23 cellular contexts compared by ENCODE assay signal in the genomic region with DNA sequence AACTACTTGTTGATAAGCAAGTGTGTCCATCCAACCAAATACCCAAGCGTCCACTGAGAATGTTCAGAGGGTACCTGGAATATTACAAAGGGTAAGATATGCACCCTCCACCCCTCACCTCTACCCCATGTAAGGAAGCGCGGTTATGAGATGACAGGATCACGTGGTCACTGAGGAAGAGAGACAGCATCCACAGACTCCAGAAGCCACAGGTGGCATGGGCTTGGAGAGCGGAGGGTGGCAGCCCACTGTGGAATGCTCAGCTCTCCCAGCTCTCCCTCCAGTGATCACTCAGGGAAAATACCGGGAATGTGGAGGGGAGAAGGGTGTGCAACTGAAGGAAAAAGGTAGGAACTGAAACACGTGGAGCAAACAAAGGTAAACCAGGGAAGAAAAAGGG. TPM values are rescaled to one million over a fixed set of nuclear protein-coding genes. Genes with fewer than 3 reads are reported as not detected.
DNase-seq lines count a peak whose midpoint lies in the region; ATAC-seq and TF ChIP-seq lines count a peak whose summit lies in the region.
"Had no signal": no experiment of that assay in that cellular context is flagged by ENCODE, and none has a peak within 500 bp of the region (broad histone marks: within the 10 kb centered on the region; RNA-seq: fewer than 3 reads in every experiment).

No MANE protein-coding gene starts in this region.

- no peak for DNase-seq in activated naive CD4-positive, alpha-beta T cell treated with Interleukin-2 at 50 U/mL for 16 hours
- no peak for DNase-seq in CD8-positive, alpha-beta memory T cell
- no peak for DNase-seq in activated naive CD8-positive, alpha-beta T cell treated with anti-CD3 and anti-CD28 coated beads, Interleukin-2, amount 50 U/mL, for 24 hours
- DNase-seq in progenitor cell of endocrine pancreas (ENCODE audit: low spot score, unreplicated experiment) (no peak), germinal center (ENCODE audit: low spot score) (no peak), Kasumi-1 (lab: John Stamatoyannopoulos, UW) (no peak)
- DNase-seq: BE2C; Caco-2; NCI-H1092 treated with DMSO at 0.1 percent for 48 hours; NCI-H1436 treated with DMSO at 0.1 percent for 48 hours; NCI-H2029; NCI-H510A treated with DMSO at 0.1 percent for 48 hours; NCI-H774; NK-92 treated with Interleukin-12 subunit alpha and Interleukin-12 subunit beta, amount 100 ng/mL, for 24 hours; SIG-M5 had no signal

- H3K27ac ChIP-seq in CD8-positive, alpha-beta memory T cell (ENCODE audit: low read depth, low read length), result no peak overlapping the region
- H3K27ac ChIP-seq: A549, HL-60, RWPE1 had no signal

- TF ChIP-seq CTCF in progenitor cell of endocrine pancreas (IDR thresholded peaks at IDR 0.05; ENCODE audit: unreplicated experiment), result no peak

- H3K27ac Mint-ChIP-seq in activated naive CD4-positive, alpha-beta T cell treated with anti-CD3 and anti-CD28 coated beads, Interleukin-2, amount 50 U/mL, for 24 hours, result peak overlapping the region; percentile 15
- H3K27ac Mint-ChIP-seq in CD8-positive, alpha-beta memory T cell, result peak overlapping the region in 5 of 8 donors; percentile 3 to 81 (median 70)
- peak overlapping the region; percentile 37 for H3K27ac Mint-ChIP-seq in activated naive CD8-positive, alpha-beta T cell treated with anti-CD3 and anti-CD28 coated beads, Interleukin-2, amount 50 U/mL, for 24 hours
- peak overlapping the region; percentile 0 for H3K27ac Mint-ChIP-seq in progenitor cell of endocrine pancreas
- H3K27ac Mint-ChIP-seq: GM23338 had no signal

- H3K4me1 Mint-ChIP-seq in activated naive CD4-positive, alpha-beta T cell treated with anti-CD3 and anti-CD28 coated beads, Interleukin-2, amount 50 U/mL, for 24 hours, result peaks cover 83% of the 10 kb centered on the region
- peaks cover 57 to 76% (median 68%) of the 10 kb centered on the region in 3 donors for H3K4me1 Mint-ChIP-seq in CD8-positive, alpha-beta memory T cell
- peaks cover 69% of the 10 kb centered on the region for H3K4me1 Mint-ChIP-seq in activated naive CD8-positive, alpha-beta T cell treated with anti-CD3 and anti-CD28 coated beads, Interleukin-2, amount 50 U/mL, for 24 hours
- H3K4me1 Mint-ChIP-seq in progenitor cell of endocrine pancreas (ENCODE audit: low read depth), result no peaks in the 10 kb centered on the region

- CTCF ChIA-PET in CD8-positive, alpha-beta memory T cell (lab: Charles Lee), result no interaction called here

- H3K9me3 Mint-ChIP-seq in activated naive CD4-positive, alpha-beta T cell treated with anti-CD3 and anti-CD28 coated beads, Interleukin-2, amount 50 U/mL, for 24 hours, result no peaks in the 10 kb centered on the region
- H3K9me3 Mint-ChIP-seq in CD8-positive, alpha-beta memory T cell, result no peaks in the 10 kb centered on the region
- H3K9me3 Mint-ChIP-seq in activated naive CD8-positive, alpha-beta T cell treated with anti-CD3 and anti-CD28 coated beads, Interleukin-2, amount 50 U/mL, for 24 hours, result no peaks in the 10 kb centered on the region
- H3K9me3 Mint-ChIP-seq in progenitor cell of endocrine pancreas (ENCODE audit: low read depth), result no peaks in the 10 kb centered on the region
- H3K9me3 Mint-ChIP-seq: GM23338 had no signal

- H3K27me3 ChIP-seq in CD8-positive, alpha-beta memory T cell (ENCODE audit: insufficient read depth, low read length, poor library complexity, severe bottlenecking), result no peaks in the 10 kb centered on the region
- H3K27me3 ChIP-seq: BE2C had no signal

- ATAC-seq in activated naive CD8-positive, alpha-beta T cell treated with anti-CD3 and anti-CD28 coated beads, Interleukin-2, amount 50 U/mL, for 24 hours, result no peak
- ATAC-seq: A549, GM23338, HepG2, K562 had no signal

- peaks cover 6% of the 10 kb centered on the region for H3K36me3 ChIP-seq in CD8-positive, alpha-beta memory T cell (ENCODE audit: insufficient read depth, low read length)

- peaks cover 60% of the 10 kb centered on the region for H3K4me1 ChIP-seq in CD8-positive, alpha-beta memory T cell (ENCODE audit: insufficient read depth, low read length)
- H3K4me1 ChIP-seq: A549, BE2C, Caco-2 had no signal

- H3K4me3 Mint-ChIP-seq in activated naive CD4-positive, alpha-beta T cell treated with anti-CD3 and anti-CD28 coated beads, Interleukin-2, amount 50 U/mL, for 24 hours, result no peak overlapping the region
- H3K4me3 Mint-ChIP-seq in CD8-positive, alpha-beta memory T cell, result no peak overlapping the region
- no peak overlapping the region for H3K4me3 Mint-ChIP-seq in activated naive CD8-positive, alpha-beta T cell treated with anti-CD3 and anti-CD28 coated beads, Interleukin-2, amount 50 U/mL, for 24 hours
- H3K4me3 Mint-ChIP-seq in progenitor cell of endocrine pancreas (ENCODE audit: low read depth), result no peak overlapping the region
- H3K4me3 Mint-ChIP-seq: GM23338 had no signal

- H3K36me3 Mint-ChIP-seq in activated naive CD4-positive, alpha-beta T cell treated with anti-CD3 and anti-CD28 coated beads, Interleukin-2, amount 50 U/mL, for 24 hours, result peaks cover 5% of the 10 kb centered on the region
- H3K36me3 Mint-ChIP-seq in CD8-positive, alpha-beta memory T cell, result peaks cover 0 to 27% (median 14%) of the 10 kb centered on the region in 3 donors
- H3K36me3 Mint-ChIP-seq in activated naive CD8-positive, alpha-beta T cell treated with anti-CD3 and anti-CD28 coated beads, Interleukin-2, amount 50 U/mL, for 24 hours (ENCODE audit: low read depth), result peaks cover 14% of the 10 kb centered on the region
- peaks cover 10% of the 10 kb centered on the region for H3K36me3 Mint-ChIP-seq in progenitor cell of endocrine pancreas (ENCODE audit: insufficient read depth)

- POLR2A ChIA-PET in CD8-positive, alpha-beta memory T cell (lab: Charles Lee), result no interaction called here

- H3K9me3 ChIP-seq in CD8-positive, alpha-beta memory T cell (ENCODE audit: low read length), result no peaks in the 10 kb centered on the region
- H3K9me3 ChIP-seq: A549, BE2C, Caco-2, HAP-1 had no signal

- H3K27me3 Mint-ChIP-seq in activated naive CD4-positive, alpha-beta T cell treated with anti-CD3 and anti-CD28 coated beads, Interleukin-2, amount 50 U/mL, for 24 hours, result no peaks in the 10 kb centered on the region
- no peaks in the 10 kb centered on the region for H3K27me3 Mint-ChIP-seq in CD8-positive, alpha-beta memory T cell
- H3K27me3 Mint-ChIP-seq in activated naive CD8-positive, alpha-beta T cell treated with anti-CD3 and anti-CD28 coated beads, Interleukin-2, amount 50 U/mL, for 24 hours, result no peaks in the 10 kb centered on the region
- no peaks in the 10 kb centered on the region for H3K27me3 Mint-ChIP-seq in progenitor cell of endocrine pancreas

- no peak overlapping the region for H3K4me3 ChIP-seq in CD8-positive, alpha-beta memory T cell (ENCODE audit: low read length)
- H3K4me3 ChIP-seq: A549, GM23338, HAP-1, K562 had no signal

RNA-seq across cellular contexts. Expression of gene SFMBT2, which starts 25.7 kb away (rescaled TPM):
- total RNA-seq in CD8-positive, alpha-beta memory T cell, result 10 to 100 TPM; 17.4 to 18.3 TPM
- polyA plus RNA-seq in CD8-positive, alpha-beta memory T cell, result 4.9 TPM
- 8.2 and 9.1 TPM in 2 replicates for total RNA-seq in progenitor cell of endocrine pancreas
- total RNA-seq: Caco-2 had no signal

Comparison
In these comparisons a context has a peak if more than half of its experiments do, and no peak if none do; other contexts are left out.
1. H3K27ac Mint-ChIP-seq: peak in every context shown above with its lines; median percentile 70 in CD8-positive, alpha-beta memory T cell; 37 in activated naive CD8-positive, alpha-beta T cell treated with anti-CD3 and anti-CD28 coated beads, Interleukin-2, amount 50 U/mL, for 24 hours; 15 in activated naive CD4-positive, alpha-beta T cell treated with anti-CD3 and anti-CD28 coated beads, Interleukin-2, amount 50 U/mL, for 24 hours; 0 in progenitor cell of endocrine pancreas.